9 cellular contexts compared by ENCODE assay signal in genomic region chr16:30354423-30355143, GRCh38. TPM values are rescaled to one million over a fixed set of nuclear protein-coding genes. Genes with fewer than 3 reads are reported as not detected.
DNase-seq lines count a peak whose midpoint lies in the region; ATAC-seq and TF ChIP-seq lines count a peak whose summit lies in the region.
"Had no signal": no experiment of that assay in that cellular context is flagged by ENCODE, and none has a peak within 500 bp of the region (broad histone marks: within the 10 kb centered on the region; RNA-seq: fewer than 3 reads in every experiment).

No MANE protein-coding gene starts in this region.

- peak overlapping the region; percentile 78 for H3K4me3 ChIP-seq in GM06990 (replicated peaks; ENCODE audit: low read depth, low read length)
- H3K4me3 ChIP-seq in left ventricle myocardium inferior, result peak overlapping the region; percentile 93
- peak overlapping the region; percentile 96 to 100 (median 97) for H3K4me3 ChIP-seq in gastrocnemius medialis

- H3K27me3 ChIP-seq in GM06990 (replicated peaks; ENCODE audit: control insufficient read depth, insufficient read depth, low read length) (no peaks in the 10 kb centered on the region), left ventricle myocardium inferior (ENCODE audit: low read depth) (no peaks in the 10 kb centered on the region), gastrocnemius medialis (no peaks in the 10 kb centered on the region)

- no peaks in the 10 kb centered on the region for H3K9me3 Mint-ChIP-seq in activated CD8-positive, alpha-beta T cell treated with anti-CD3 and anti-CD28 coated beads for 36 hours

- no peaks in the 10 kb centered on the region for H3K27me3 Mint-ChIP-seq in activated CD8-positive, alpha-beta T cell treated with anti-CD3 and anti-CD28 coated beads for 36 hours

- in situ Hi-C loops in gastrocnemius medialis (cut with MboI; ENCODE audit: low sequenced_read_pairs in 4 of 4), result loop anchor here in 2 of 4 donors (25.0 kb wide), 2 partner anchors 267 to 292 kb away; partner anchors contain the start of genes ALDOA (in 1 of the 2), PPP4C (in 1 of the 2), TBX6 (in 1 of the 2) and YPEL3 (in 1 of the 2)
- in situ Hi-C loops in GM13977 (cut with MboI; ENCODE audit: low pct_unique_long_range_greater_than_20kb, low sequenced_read_pairs, unreplicated experiment), result no loop called here

- TF ChIP-seq CTCF in GM06990 (IDR thresholded peaks at IDR 0.05; ENCODE audit: insufficient read depth, low read length, poor library complexity, severe bottlenecking), result no peak
- no peak for TF ChIP-seq CTCF in activated CD8-positive, alpha-beta T cell treated with anti-CD3 and anti-CD28 coated beads for 36 hours (IDR thresholded peaks at IDR 0.05)
- no peak for TF ChIP-seq CTCF in left ventricle myocardium inferior (IDR thresholded peaks at IDR 0.05; ENCODE audit: borderline replicate concordance)
- TF ChIP-seq CTCF in gastrocnemius medialis (IDR thresholded peaks at IDR 0.05 in 4 of 5, conservative IDR thresholded peaks at IDR 0.05 in 1 of 5), result no peak
- TF ChIP-seq CTCF in GM13977 (IDR thresholded peaks at IDR 0.05; ENCODE audit: extremely low read depth, insufficient read depth, missing control alignments), result no peak

- POLR2A ChIA-PET in activated CD8-positive, alpha-beta T cell treated with anti-CD3 and anti-CD28 coated beads for 36 hours (lab: Charles Lee), result interaction anchor here (0.6 to 9.7 kb wide), 11 partner anchors 8 to 218 kb away, joined by 3 to 73 read pairs (median 5); partner anchors contain the start of genes SEPTIN1, TBC1D10B and ZNF771

- no peak for TF ChIP-seq POLR2A in gastrocnemius medialis (IDR thresholded peaks at IDR 0.05)

- peaks cover 57% of the 10 kb centered on the region for H3K4me1 ChIP-seq in left ventricle myocardium inferior
- peaks cover 43 to 48% of the 10 kb centered on the region in 2 donors for H3K4me1 ChIP-seq in gastrocnemius medialis

- peak; percentile 17 for ATAC-seq in HG02678 (IDR thresholded peaks at IDR 0.05; ENCODE audit: unreplicated experiment)
- ATAC-seq in activated CD8-positive, alpha-beta T cell treated with anti-CD3 and anti-CD28 coated beads for 36 hours, result peak; percentile 38
- peak; percentile 3 to 25 for ATAC-seq in gastrocnemius medialis

- peak overlapping the region; percentile 93 for H3K27ac Mint-ChIP-seq in activated CD8-positive, alpha-beta T cell treated with anti-CD3 and anti-CD28 coated beads for 36 hours

- DNase-seq in GM06990 (ENCODE audit: extremely low read depth, insufficient read length) (no peak), left ventricle myocardium inferior (no peak), gastrocnemius medialis (no peak), NCI-H1694 treated with DMSO at 0.1 percent for 48 hours (lab: John Stamatoyannopoulos, UW) (no peak), GM13977 (ENCODE audit: low spot score) (no peak), DMS114 treated with DMSO at 0.1 percent for 48 hours (lab: John Stamatoyannopoulos, UW; ENCODE audit: unreplicated experiment) (no peak)
- DNase-seq in activated CD8-positive, alpha-beta T cell treated with anti-CD3 and anti-CD28 coated beads for 36 hours, result peak; percentile 51

- no peaks in the 10 kb centered on the region for H3K9me3 ChIP-seq in left ventricle myocardium inferior (replicated peaks)
- H3K9me3 ChIP-seq in gastrocnemius medialis, result no peaks in the 10 kb centered on the region

- CTCF ChIA-PET in activated CD8-positive, alpha-beta T cell treated with anti-CD3 and anti-CD28 coated beads for 36 hours (lab: Charles Lee), result interaction anchor here (0.9 to 2.0 kb wide), 5 partner anchors 10 to 55 kb away, joined by 3 to 8 read pairs (median 5); partner anchors contain the start of genes SEPTIN1 and ZNF771

- intact Hi-C loops in activated CD8-positive, alpha-beta T cell treated with anti-CD3 and anti-CD28 coated beads for 36 hours (cut with micrococcal nuclease), result no loop called here
- intact Hi-C loops in left ventricle myocardium inferior (cut with micrococcal nuclease) (no loop called here), gastrocnemius medialis (cut with DNase I; ENCODE audit: low total_unique reads) (loop anchor here (1.0 to 5.0 kb wide), 2 partner anchors 16 to 452 kb away; partner anchors contain the start of genes ASPHD1 and TBC1D10B)

- H3K27ac ChIP-seq in left ventricle myocardium inferior (replicated peaks) (peak overlapping the region; percentile 95), gastrocnemius medialis (peak overlapping the region; percentile 92 to 97 (median 94))

- peaks cover 24% of the 10 kb centered on the region for H3K36me3 ChIP-seq in GM06990 (ENCODE audit: control insufficient read depth, insufficient read depth, low read length)
- H3K36me3 ChIP-seq in left ventricle myocardium inferior, result peaks cover 66% of the 10 kb centered on the region
- peaks cover 0 to 42% of the 10 kb centered on the region in 2 donors for H3K36me3 ChIP-seq in gastrocnemius medialis

- H3K4me1 Mint-ChIP-seq in activated CD8-positive, alpha-beta T cell treated with anti-CD3 and anti-CD28 coated beads for 36 hours (ENCODE audit: low read depth), result peaks cover 56% of the 10 kb centered on the region

- peak overlapping the region; percentile 97 for H3K4me3 Mint-ChIP-seq in activated CD8-positive, alpha-beta T cell treated with anti-CD3 and anti-CD28 coated beads for 36 hours

- H3K36me3 Mint-ChIP-seq in activated CD8-positive, alpha-beta T cell treated with anti-CD3 and anti-CD28 coated beads for 36 hours (ENCODE audit: low read depth), result peaks cover 37% of the 10 kb centered on the region

RNA-seq across cellular contexts. Expression of gene CD2BP2, which starts 0.5 kb away (rescaled TPM):
- 10 to 100 TPM; 43.8 to 44.5 TPM for total RNA-seq in activated CD8-positive, alpha-beta T cell treated with anti-CD3 and anti-CD28 coated beads for 36 hours
- total RNA-seq in left ventricle myocardium inferior (29.8 TPM), gastrocnemius medialis (10 to 100 TPM; 33.4 to 53.8 (median 40.9) TPM)

RNA-seq across cellular contexts. Expression of gene TBC1D10B, which starts 15.7 kb away (rescaled TPM):
- 10 to 100 TPM; 39.7 to 41.3 TPM for total RNA-seq in activated CD8-positive, alpha-beta T cell treated with anti-CD3 and anti-CD28 coated beads for 36 hours
- 23.3 TPM for total RNA-seq in left ventricle myocardium inferior
- total RNA-seq in gastrocnemius medialis, result 10 to 100 TPM; 35.3 to 52.6 (median 43.6) TPM

RNA-seq across cellular contexts. Expression of gene MYL11, which starts 20.0 kb away (rescaled TPM):
- 1 to 10 TPM in 1 of 2 experiments, under 1 TPM in 1; 0.87 to 1.2 TPM for total RNA-seq in activated CD8-positive, alpha-beta T cell treated with anti-CD3 and anti-CD28 coated beads for 36 hours
- total RNA-seq in left ventricle myocardium inferior, result not detected
- 1,000 to 10,000 TPM; 1,053 to 4,879 (median 1,942) TPM for total RNA-seq in gastrocnemius medialis
- total RNA-seq: T-helper 1 cell treated with Interleukin-12 subunit alpha and Interleukin-12 subunit beta and Interleukin-4 antibody, amounts not matched to agents 30 ng/mL and 1 ng/mL, for 36 hours had no signal

RNA-seq across cellular contexts. Expression of gene SEPTIN1, which starts 27.8 kb away (rescaled TPM):
- 100 to 1,000 TPM; 163 to 169 TPM for total RNA-seq in activated CD8-positive, alpha-beta T cell treated with anti-CD3 and anti-CD28 coated beads for 36 hours
- total RNA-seq in left ventricle myocardium inferior (1.3 TPM), gastrocnemius medialis (under 1 TPM in 1 of 4 donors, not detected in 3; 0.65 TPM)

RNA-seq across cellular contexts. Expression of gene ZNF48, which starts 40.6 kb away (rescaled TPM):
- 10 to 100 TPM; 10.4 to 10.9 TPM for total RNA-seq in activated CD8-positive, alpha-beta T cell treated with anti-CD3 and anti-CD28 coated beads for 36 hours
- 5.0 TPM for total RNA-seq in left ventricle myocardium inferior
- total RNA-seq in gastrocnemius medialis, result 10 to 100 TPM in 2 of 4 donors, 1 to 10 TPM in 2; 4.4 to 12.7 (median 8.7) TPM

Comparison
In these comparisons a context has a peak if more than half of its experiments do, and no peak if none do; other contexts are left out.
1. RNA of gene MYL11, which starts 20.0 kb away (total RNA-seq): 1,053 to 4,879 TPM in gastrocnemius medialis; 0.87 to 1.2 TPM in activated CD8-positive, alpha-beta T cell treated with anti-CD3 and anti-CD28 coated beads for 36 hours and not detected in left ventricle myocardium inferior (single experiment); every median in the first group is over 100 times any median in the second.
2. Peak in every context shown above with its lines, with median percentiles within 50 percentile points of each other: H3K4me3 ChIP-seq and ATAC-seq.